18 cellular contexts compared by ENCODE assay signal in the genomic region with DNA sequence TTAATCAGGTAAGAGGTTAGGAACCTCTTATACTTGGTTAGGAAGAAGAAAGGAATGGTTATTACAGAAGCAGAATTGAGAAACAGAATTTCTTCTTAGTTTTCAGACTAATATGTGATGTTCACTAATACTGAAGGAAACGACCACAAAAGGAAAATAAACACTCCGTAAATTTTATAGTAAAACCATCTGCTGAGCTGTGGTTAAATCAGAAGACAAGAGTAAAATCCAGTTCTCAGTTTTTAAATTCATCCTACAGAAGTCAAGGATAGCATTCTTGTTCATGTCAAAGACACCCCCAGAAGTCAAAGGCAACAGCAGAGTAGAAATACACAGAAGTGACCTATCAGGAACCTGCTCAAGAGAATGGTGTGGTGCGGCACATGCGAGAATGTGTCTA.
"Had no signal": no experiment of that assay in that cellular context is flagged by ENCODE, and none has a peak within 500 bp of the region (broad histone marks: within the 10 kb centered on the region; RNA-seq: fewer than 3 reads in every experiment).

No MANE protein-coding gene starts in this region.

- H3K36me3 Mint-ChIP-seq: naive B cell; stimulated activated memory B cell treated with anti-CD40 and anti-IgM and Interleukin-4, amounts not matched to agents 10 μg/mL and 1 μg/mL and 100 μg/mL, for 72 hours had no signal

- H3K4me2 ChIP-seq: neural progenitor cell, smooth muscle cell had no signal

- H3K27ac Mint-ChIP-seq: naive B cell; neural progenitor cell; stimulated activated memory B cell treated with anti-CD40 and anti-IgM and Interleukin-4, amounts not matched to agents 10 μg/mL and 1 μg/mL and 100 μg/mL, for 72 hours had no signal

- H3K4me1 Mint-ChIP-seq: naive B cell; neural progenitor cell; stimulated activated memory B cell treated with anti-CD40 and anti-IgM and Interleukin-4, amounts not matched to agents 10 μg/mL and 1 μg/mL and 100 μg/mL, for 72 hours had no signal

- H3K9me3 Mint-ChIP-seq: activated naive CD4-positive, alpha-beta T cell treated with anti-CD3 and anti-CD28 coated beads, Interleukin-2, amount 50 U/mL, for 72 hours; naive B cell; neural progenitor cell; stimulated activated memory B cell treated with anti-CD40 and anti-IgM and Interleukin-4, amounts not matched to agents 10 μg/mL and 1 μg/mL and 100 μg/mL, for 72 hours had no signal

- DNase-seq: activated CD4-positive, alpha-beta T cell treated with anti-CD3 and anti-CD28 coated beads for 1 hour; activated gamma-delta T cell treated with Interleukin-2 at 50 U/mL for 16 hours; activated T-cell treated with anti-CD3 and anti-CD28 coated beads, Interleukin-2, amount 50 U/mL, for 1 hour; lower lobe of right lung; naive B cell; sigmoid colon; stimulated activated CD4-positive, alpha-beta T cell treated with anti-CD3 and anti-CD28 coated beads, Interleukin-15, amount 100 ng/mL, for 24 hours; stomach; WERI-Rb-1 had no signal

- H3K4me1 ChIP-seq: esophagus muscularis mucosa, lower lobe of right lung, stomach, suprapubic skin had no signal

- H2AFZ ChIP-seq: neural progenitor cell had no signal

- H3K36me3 ChIP-seq: neural progenitor cell, WERI-Rb-1 had no signal

- H3K27me3 Mint-ChIP-seq: naive B cell; stimulated activated memory B cell treated with anti-CD40 and anti-IgM and Interleukin-4, amounts not matched to agents 10 μg/mL and 1 μg/mL and 100 μg/mL, for 72 hours had no signal

- ATAC-seq: activated naive CD4-positive, alpha-beta T cell treated with anti-CD3 and anti-CD28 coated beads, Interleukin-2, amount 50 U/mL, for 72 hours; left lobe of liver; lower lobe of right lung; stimulated activated memory B cell treated with anti-CD40 and anti-IgM and Interleukin-4, amounts not matched to agents 10 μg/mL and 1 μg/mL and 100 μg/mL, for 72 hours had no signal

- H3K9me3 ChIP-seq: esophagus muscularis mucosa, lower lobe of right lung, sigmoid colon, stomach, suprapubic skin, tibial nerve had no signal

- H3K9ac ChIP-seq: neural progenitor cell had no signal

- H3K4me3 Mint-ChIP-seq: naive B cell; neural progenitor cell; stimulated activated memory B cell treated with anti-CD40 and anti-IgM and Interleukin-4, amounts not matched to agents 10 μg/mL and 1 μg/mL and 100 μg/mL, for 72 hours had no signal

- H3K4me3 ChIP-seq: coronary artery, esophagus muscularis mucosa, lower lobe of right lung, neural progenitor cell, sigmoid colon, smooth muscle cell, stomach, suprapubic skin, tibial nerve had no signal

- H3K27ac ChIP-seq: coronary artery, esophagus muscularis mucosa, lower lobe of right lung, neural progenitor cell, sigmoid colon, stomach, suprapubic skin, tibial nerve, WERI-Rb-1 had no signal

- H3K27me3 ChIP-seq: esophagus muscularis mucosa, neural progenitor cell, sigmoid colon, stomach, suprapubic skin, tibial nerve had no signal
